Comparison of ENCODE assay signal across 1 cellular context in genomic region chr1:111989531-111990025, GRCh38.
TF ChIP-seq lines count a peak whose summit lies in the region.

Gene KCND3, minus strand, starts transcription at chr1:111989668.

TF ChIP-seq in IMR-90, 13 proteins besides CTCF, POLR2A, EP300 and RAD21 (continued from another document):
- no peak for TF ChIP-seq ELK1 (IDR thresholded peaks at IDR 0.05; ENCODE audit: borderline replicate concordance, low read depth, low read length)
- TF ChIP-seq RCOR1 (IDR thresholded peaks at IDR 0.05; ENCODE audit: insufficient replicate concordance, low read length), result no peak
- TF ChIP-seq FOS (IDR thresholded peaks at IDR 0.05; ENCODE audit: low read depth, low read length), result no peak
- no peak for TF ChIP-seq NFE2L2 (IDR thresholded peaks at IDR 0.05; ENCODE audit: low read depth, low read length)
- no peak for TF ChIP-seq CHD1 (IDR thresholded peaks at IDR 0.05; ENCODE audit: low read depth, low read length)
- TF ChIP-seq USF2 (IDR thresholded peaks at IDR 0.05; ENCODE audit: low read depth, low read length), result no peak
- TF ChIP-seq RFX5 (IDR thresholded peaks at IDR 0.05; ENCODE audit: low read depth, low read length), result no peak
- no peak for TF ChIP-seq SMC3 (IDR thresholded peaks at IDR 0.05; ENCODE audit: low read depth, low read length)
- TF ChIP-seq BHLHE40 (IDR thresholded peaks at IDR 0.05; ENCODE audit: low read depth, low read length), result no peak
